In the genomic region with DNA sequence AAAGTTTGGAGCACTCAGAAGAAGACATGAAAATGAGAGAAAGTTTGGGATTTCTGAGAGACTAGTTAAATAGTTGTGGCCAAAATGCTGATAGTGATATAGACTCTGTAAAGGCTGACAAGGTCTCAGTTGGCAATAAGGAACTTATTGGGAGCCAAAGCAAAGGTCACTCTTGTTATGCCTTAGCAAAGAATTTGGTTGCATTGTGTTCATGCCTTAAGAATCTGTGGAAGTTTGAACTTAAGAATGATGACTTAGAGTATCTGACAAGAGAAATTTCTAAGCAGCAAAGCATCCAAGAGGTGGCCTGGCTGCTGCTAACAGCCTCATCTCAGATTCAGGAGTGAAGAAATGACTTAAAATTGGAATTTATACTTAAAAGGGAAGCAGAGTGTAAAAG, we compare ENCODE assay signal across 17 cellular contexts.
A peak's percentile ranks its signal among the peaks of the same experiment; 100 is the strongest.
DNase-seq lines count a peak whose midpoint lies in the region; ATAC-seq, FAIRE-seq and TF ChIP-seq lines count a peak whose summit lies in the region.
"Had no signal": no experiment of that assay in that cellular context is flagged by ENCODE, and none has a peak within 500 bp of the region (broad histone marks: within the 10 kb centered on the region; RNA-seq: fewer than 3 reads in every experiment).

No MANE protein-coding gene starts in this region.

- no peak for ATAC-seq in left lung
- ATAC-seq: A549; CD8-positive, alpha-beta T cell had no signal

- no peak overlapping the region for H3K9ac ChIP-seq in GM23248
- H3K9ac ChIP-seq in H9 (ENCODE audit: extremely low read depth, insufficient read length, low read length): no peak overlapping the region

- H3K27ac Mint-ChIP-seq in glutamatergic neuron (ENCODE audit: unreplicated experiment) (no peak overlapping the region), H9 (no peak overlapping the region)
- H3K27ac Mint-ChIP-seq: CD14-positive monocyte; CD8-positive, alpha-beta T cell; IgD-negative memory B cell had no signal

- no peak overlapping the region for H2BK15ac ChIP-seq in H9 (ENCODE audit: low read depth, low read length)

- H4K91ac ChIP-seq in H9 (ENCODE audit: insufficient read length, low read depth, low read length): no peak overlapping the region

- no peak overlapping the region for H4K5ac ChIP-seq in H9 (ENCODE audit: insufficient read length, low read depth, low read length)

- H3K27me3 ChIP-seq in GM23248 (replicated peaks; ENCODE audit: insufficient read depth): no peaks in the 10 kb centered on the region
- no peaks in the 10 kb centered on the region for H3K27me3 ChIP-seq in H9 (ENCODE audit: insufficient read depth, low read length)
- no peaks in the 10 kb centered on the region for H3K27me3 ChIP-seq in left lung

- no peaks in the 10 kb centered on the region for H3K23me2 ChIP-seq in H9 (ENCODE audit: insufficient read length, low read depth, low read length, poor library complexity, severe bottlenecking)

- H2BK5ac ChIP-seq in H9 (ENCODE audit: insufficient read length, low read length): no peak overlapping the region

- no peak overlapping the region for H3T11ph ChIP-seq in H9 (ENCODE audit: low read length)

- H3K27me3 Mint-ChIP-seq in glutamatergic neuron (ENCODE audit: unreplicated experiment) (no peaks in the 10 kb centered on the region), H9 (ENCODE audit: low read depth) (no peaks in the 10 kb centered on the region)
- H3K27me3 Mint-ChIP-seq: IgD-negative memory B cell had no signal

- H3K4me3 Mint-ChIP-seq in glutamatergic neuron (ENCODE audit: unreplicated experiment) (peak overlapping the region; percentile 25), H9 (no peak overlapping the region)
- H3K4me3 Mint-ChIP-seq: CD14-positive monocyte; CD8-positive, alpha-beta T cell; IgD-negative memory B cell had no signal

- H2BK12ac ChIP-seq in H9 (ENCODE audit: insufficient read length, low read depth, low read length): no peak overlapping the region

- H2AFZ ChIP-seq in GM23248 (no peak overlapping the region), H9 (ENCODE audit: low read length) (no peak overlapping the region)

- no peak overlapping the region for H3K4ac ChIP-seq in H9 (ENCODE audit: low read depth, low read length)

- peaks cover 13% of the 10 kb centered on the region for H3F3A ChIP-seq in GM23248 (ENCODE audit: insufficient read depth)

- H2BK120ac ChIP-seq in H9 (ENCODE audit: low read depth, low read length, poor library complexity, severe bottlenecking): no peak overlapping the region

- H3K4me3 ChIP-seq in GM23248 (no peak overlapping the region), choroid plexus epithelial cell (ENCODE audit: low read depth, low read length) (no peak overlapping the region), left lung (no peak overlapping the region)
- H3K4me3 ChIP-seq: A549 had no signal

- no peak overlapping the region for H3K4me2 ChIP-seq in GM23248 (ENCODE audit: unreplicated experiment)
- H3K4me2 ChIP-seq in H9 (ENCODE audit: insufficient read depth, insufficient read length, low read length): no peak overlapping the region
- H3K4me2 ChIP-seq: A549 had no signal

- no peaks in the 10 kb centered on the region for H3K9me2 ChIP-seq in GM23248 (ENCODE audit: insufficient read depth)

- H3K9me3 Mint-ChIP-seq in glutamatergic neuron (ENCODE audit: unreplicated experiment) (peaks cover 4% of the 10 kb centered on the region), H9 (peaks cover 11 to 20% of the 10 kb centered on the region in 2 experiments)

- H3K4me1 ChIP-seq in GM23248 (ENCODE audit: insufficient read depth) (no peaks in the 10 kb centered on the region), H9 (ENCODE audit: insufficient read depth, low read length) (no peaks in the 10 kb centered on the region), left lung (no peaks in the 10 kb centered on the region)
- H3K4me1 ChIP-seq: A549 had no signal

- no peak overlapping the region for H3K18ac ChIP-seq in H9 (ENCODE audit: insufficient read length, low read depth, low read length)

- no peak overlapping the region for H3K27ac ChIP-seq in GM23248
- no peak overlapping the region for H3K27ac ChIP-seq in H9 (ENCODE audit: insufficient read length, low read depth, low read length)
- no peak overlapping the region for H3K27ac ChIP-seq in left lung
- H3K27ac ChIP-seq: A549 had no signal

- no peak overlapping the region for H2AK5ac ChIP-seq in H9 (ENCODE audit: insufficient read length, low read length)

- H3K79me1 ChIP-seq in H9 (ENCODE audit: insufficient read depth, low read depth, low read length, poor library complexity, severe bottlenecking): no peaks in the 10 kb centered on the region

- H3K9me3 ChIP-seq in GM23248 (ENCODE audit: low read depth) (no peaks in the 10 kb centered on the region), H9 (ENCODE audit: control insufficient read depth, low read depth, low read length) (peaks cover 6% of the 10 kb centered on the region), left lung (peaks cover 0 to 18% of the 10 kb centered on the region in 2 donors)

- no peak overlapping the region for H2BK20ac ChIP-seq in H9 (ENCODE audit: low read depth, low read length, poor library complexity, severe bottlenecking)

- TF ChIP-seq CTCF in choroid plexus epithelial cell (conservative IDR thresholded peaks at IDR 0.05; ENCODE audit: low read depth, low read length): no peak
- TF ChIP-seq CTCF in glutamatergic neuron (IDR thresholded peaks at IDR 0.05; ENCODE audit: partially characterized antibody, unreplicated experiment): no peak
- no peak for TF ChIP-seq CTCF in H9 (conservative IDR thresholded peaks at IDR 0.05)
- TF ChIP-seq CTCF in left lung (IDR thresholded peaks at IDR 0.05): no peak

- H3K36me3 ChIP-seq in GM23248 (ENCODE audit: low read depth) (no peaks in the 10 kb centered on the region), left lung (no peaks in the 10 kb centered on the region)

- no peak overlapping the region for H4K8ac ChIP-seq in H9 (replicated peaks; ENCODE audit: insufficient read length, low read depth, low read length)

- FAIRE-seq in urothelium cell line (lab: Jason Lieb, UNC): no peak
- FAIRE-seq: A549, D721Med, H54 had no signal

- H3K14ac ChIP-seq in H9 (ENCODE audit: insufficient read depth, low read length): no peak overlapping the region

- H3K23ac ChIP-seq in H9 (ENCODE audit: insufficient read length, low read depth, low read length): no peak overlapping the region

- H4K20me1 ChIP-seq in GM23248 (ENCODE audit: insufficient read depth): no peaks in the 10 kb centered on the region; the same call in 1 of the 2 replicates
- H4K20me1 ChIP-seq in H9 (ENCODE audit: control insufficient read depth, insufficient read depth, insufficient read length): no peaks in the 10 kb centered on the region

- DNase-seq in GM23248 (peak; percentile 1), choroid plexus epithelial cell (ENCODE audit: low read depth) (peak; percentile 10), glutamatergic neuron (no peak), NCI-H2196 (lab: John Stamatoyannopoulos, UW; ENCODE audit: unreplicated experiment) (no peak), H9 (no peak), urothelium cell line (ENCODE audit: low spot score) (no peak), left lung (no peak)
- DNase-seq: CD8-positive, alpha-beta T cell; COR-L47; DMS153; DMS79 treated with DMSO at 0.1 percent for 48 hours; GF-D8 had no signal

- in situ Hi-C loops in GM23248 (cut with MboI): no loop called here

- no peak overlapping the region for H3K56ac ChIP-seq in H9 (ENCODE audit: insufficient read length, low read depth, low read length)

- no peaks in the 10 kb centered on the region for H3K79me2 ChIP-seq in GM23248 (ENCODE audit: insufficient read depth)
- no peaks in the 10 kb centered on the region; the same call in 1 of the 2 replicates for H3K79me2 ChIP-seq in H9 (ENCODE audit: insufficient read depth, low read length)

- intact Hi-C loops in left lung (cut with DNase I): no loop called here

- H3K36me3 Mint-ChIP-seq in glutamatergic neuron (ENCODE audit: unreplicated experiment) (peaks cover 18% of the 10 kb centered on the region), H9 (ENCODE audit: insufficient read depth in 1 of 3, low read depth in 3 of 3) (peaks cover 5 to 20% (median 6%) of the 10 kb centered on the region in 3 experiments; a peak in 5 of 7 replicates)
- H3K36me3 Mint-ChIP-seq: CD14-positive monocyte; CD8-positive, alpha-beta T cell; IgD-negative memory B cell had no signal

- peaks cover 4% of the 10 kb centered on the region for H3K4me1 Mint-ChIP-seq in glutamatergic neuron (ENCODE audit: low read depth, unreplicated experiment)
- H3K4me1 Mint-ChIP-seq in H9: no peaks in the 10 kb centered on the region
- H3K4me1 Mint-ChIP-seq: CD14-positive monocyte, IgD-negative memory B cell had no signal

Comparison
In these comparisons a context has a peak if more than half of its experiments do, and no peak if none do; other contexts are left out.
1. DNase-seq: peak in GM23248 (single experiment) and choroid plexus epithelial cell (single experiment); none in glutamatergic neuron (single experiment), NCI-H2196 (single experiment), H9 (single experiment), urothelium cell line (single experiment) and left lung (0 of 2).